In the genomic region with DNA sequence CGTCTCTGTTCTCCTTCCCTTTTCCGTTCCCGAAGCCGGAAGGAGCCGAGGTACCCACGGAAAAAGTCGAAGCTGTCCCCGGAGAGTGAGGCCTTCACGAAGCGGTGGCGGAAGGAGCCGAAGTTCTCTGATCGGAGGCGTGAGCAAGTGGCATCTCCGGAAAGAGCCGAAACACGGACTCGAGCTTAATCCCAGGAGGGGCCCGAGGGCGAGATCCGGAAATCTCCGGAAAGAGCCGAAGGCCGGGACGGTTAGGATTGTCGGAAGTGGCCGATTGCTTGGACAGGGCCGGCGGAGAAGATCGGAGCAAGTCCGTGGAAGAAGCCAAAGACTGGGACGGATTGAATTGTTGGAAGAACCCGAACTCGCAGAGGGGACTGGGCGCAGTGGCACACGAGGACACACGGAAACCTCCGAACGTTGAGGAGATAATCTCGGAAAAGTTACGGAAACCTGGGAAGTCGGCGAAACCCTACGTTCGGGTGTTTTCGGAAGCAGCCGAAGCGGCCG, we compare ENCODE assay signal across 8 cellular contexts. TPM values are rescaled to one million over a fixed set of nuclear protein-coding genes. Genes with fewer than 3 reads are reported as not detected.
A peak's percentile ranks its signal among the peaks of the same experiment; 100 is the strongest.
DNase-seq lines count a peak whose midpoint lies in the region; ATAC-seq and TF ChIP-seq lines count a peak whose summit lies in the region.

No MANE protein-coding gene starts in this region.

- peaks cover 4% of the 10 kb centered on the region for H3K36me3 ChIP-seq in CD8-positive, alpha-beta T cell (ENCODE audit: insufficient read depth, low read length)
- H3K36me3 ChIP-seq in effector memory CD4-positive, alpha-beta T cell (ENCODE audit: control insufficient read depth, insufficient read depth, low read length): peaks cover 10% of the 10 kb centered on the region

- no peaks in the 10 kb centered on the region for H3K9me3 Mint-ChIP-seq in CD8-positive, alpha-beta T cell
- no peaks in the 10 kb centered on the region for H3K9me3 Mint-ChIP-seq in activated CD8-positive, alpha-beta memory T cell treated with anti-CD3 and anti-CD28 coated beads, Interleukin-2, amount 10 ng/mL, durations not matched to agents 7 days and 5 days (ENCODE audit: low read depth)

- DNase-seq in CD8-positive, alpha-beta T cell: peak; percentile 98 to 100 (median 98)
- DNase-seq in HT1080 (ENCODE audit: low read depth) (peak; percentile 98), lung microvascular endothelial cell (ENCODE audit: low read depth in 2 of 2) (peak; percentile 99 to 100)
- DNase-seq in NK-92 treated with Interleukin-12 subunit alpha and Interleukin-12 subunit beta, amount 100 ng/mL, for 24 hours (lab: John Stamatoyannopoulos, UW): peak; percentile 98
- peak; percentile 100 for DNase-seq in activated CD8-positive, alpha-beta memory T cell treated with anti-CD3 and anti-CD28 coated beads, Interleukin-2, amount 10 ng/mL, durations not matched to agents 7 days and 5 days
- DNase-seq in effector memory CD4-positive, alpha-beta T cell: peak; percentile 96 to 100 (median 99)
- DNase-seq in stimulated activated CD4-positive, alpha-beta T cell treated with anti-CD3 and anti-CD28 coated beads, TNF-alpha, amount 100 ng/mL, for 24 hours (ENCODE audit: low read depth in 3 of 3): peak; percentile 97 to 99 (median 98)

- CTCF ChIA-PET in CD8-positive, alpha-beta T cell (lab: Charles Lee): interaction anchor here (0.7 to 1.6 kb wide), 13 partner anchors 9 to 399 kb away, joined by 3 to 13 read pairs (median 3); a partner anchor contains a TSS
- CTCF ChIA-PET in activated CD8-positive, alpha-beta memory T cell treated with anti-CD3 and anti-CD28 coated beads, Interleukin-2, amount 10 ng/mL, durations not matched to agents 7 days and 5 days (lab: Charles Lee): interaction anchor here (0.9 to 3.9 kb wide), 14 partner anchors 11 to 177 kb away, joined by 3 to 104 read pairs (median 5); a partner anchor contains a TSS

- peaks cover 39% of the 10 kb centered on the region for H3K4me1 ChIP-seq in CD8-positive, alpha-beta T cell (ENCODE audit: insufficient read depth, low read length)
- peaks cover 38% of the 10 kb centered on the region for H3K4me1 ChIP-seq in effector memory CD4-positive, alpha-beta T cell (ENCODE audit: control insufficient read depth, insufficient read depth, low read length, poor library complexity, severe bottlenecking)

- peak overlapping the region; percentile 97 for H3K27ac Mint-ChIP-seq in CD8-positive, alpha-beta T cell
- peak overlapping the region; percentile 95 for H3K27ac Mint-ChIP-seq in activated CD8-positive, alpha-beta memory T cell treated with anti-CD3 and anti-CD28 coated beads, Interleukin-2, amount 10 ng/mL, durations not matched to agents 7 days and 5 days

- intact Hi-C loops in CD8-positive, alpha-beta T cell (cut with DNase I, micrococcal nuclease): loop anchor here (1.0 to 10.0 kb wide), 13 partner anchors 30 to 1466 kb away; a partner anchor contains a TSS

- H3K27me3 Mint-ChIP-seq in CD8-positive, alpha-beta T cell (ENCODE audit: low read depth): no peaks in the 10 kb centered on the region
- H3K27me3 Mint-ChIP-seq in activated CD8-positive, alpha-beta memory T cell treated with anti-CD3 and anti-CD28 coated beads, Interleukin-2, amount 10 ng/mL, durations not matched to agents 7 days and 5 days: no peaks in the 10 kb centered on the region

- POLR2A ChIA-PET in CD8-positive, alpha-beta T cell (lab: Charles Lee): interaction anchor here (0.7 to 3.0 kb wide), 20 partner anchors 11 to 1266 kb away, joined by 3 to 34 read pairs (median 4); a partner anchor contains a TSS

- H3K27ac ChIP-seq in CD8-positive, alpha-beta T cell (ENCODE audit: low read depth, low read length): peak overlapping the region; percentile 79
- peak overlapping the region; percentile 94 for H3K27ac ChIP-seq in effector memory CD4-positive, alpha-beta T cell (ENCODE audit: insufficient read depth, low read length, poor library complexity, severe bottlenecking)

- H3K36me3 Mint-ChIP-seq in CD8-positive, alpha-beta T cell: peaks cover 21% of the 10 kb centered on the region
- peaks cover 28% of the 10 kb centered on the region for H3K36me3 Mint-ChIP-seq in activated CD8-positive, alpha-beta memory T cell treated with anti-CD3 and anti-CD28 coated beads, Interleukin-2, amount 10 ng/mL, durations not matched to agents 7 days and 5 days

- H3K9me3 ChIP-seq in CD8-positive, alpha-beta T cell (ENCODE audit: low read length): no peaks in the 10 kb centered on the region
- no peaks in the 10 kb centered on the region for H3K9me3 ChIP-seq in effector memory CD4-positive, alpha-beta T cell (ENCODE audit: control insufficient read depth, low read length)

- ATAC-seq in CD8-positive, alpha-beta T cell: peak; percentile 77
- peak; percentile 49 for ATAC-seq in GM21367 (IDR thresholded peaks at IDR 0.05; ENCODE audit: unreplicated experiment)
- peak; percentile 81 for ATAC-seq in activated CD8-positive, alpha-beta memory T cell treated with anti-CD3 and anti-CD28 coated beads, Interleukin-2, amount 10 ng/mL, durations not matched to agents 7 days and 5 days

- H3K27me3 ChIP-seq in CD8-positive, alpha-beta T cell (ENCODE audit: insufficient read depth, low read length): no peaks in the 10 kb centered on the region
- H3K27me3 ChIP-seq in effector memory CD4-positive, alpha-beta T cell (replicated peaks; ENCODE audit: control insufficient read depth, insufficient read depth, low read length, poor library complexity, severe bottlenecking): no peaks in the 10 kb centered on the region

- H3K4me3 ChIP-seq in CD8-positive, alpha-beta T cell (ENCODE audit: low read depth, low read length): peak overlapping the region; percentile 72
- H3K4me3 ChIP-seq in effector memory CD4-positive, alpha-beta T cell (ENCODE audit: insufficient read depth, low read depth, low read length, poor library complexity, severe bottlenecking): peak overlapping the region; percentile 79

- H3K4me3 Mint-ChIP-seq in CD8-positive, alpha-beta T cell: peak overlapping the region; percentile 95
- H3K4me3 Mint-ChIP-seq in activated CD8-positive, alpha-beta memory T cell treated with anti-CD3 and anti-CD28 coated beads, Interleukin-2, amount 10 ng/mL, durations not matched to agents 7 days and 5 days: peak overlapping the region; percentile 88

- no peak for TF ChIP-seq CTCF in CD8-positive, alpha-beta T cell (IDR thresholded peaks at IDR 0.05)

- peaks cover 44% of the 10 kb centered on the region for H3K4me1 Mint-ChIP-seq in CD8-positive, alpha-beta T cell (ENCODE audit: low read depth)
- peaks cover 35% of the 10 kb centered on the region for H3K4me1 Mint-ChIP-seq in activated CD8-positive, alpha-beta memory T cell treated with anti-CD3 and anti-CD28 coated beads, Interleukin-2, amount 10 ng/mL, durations not matched to agents 7 days and 5 days

RNA-seq across cellular contexts. Expression of a gene that starts 0.5 kb away (rescaled TPM):
- total RNA-seq in CD8-positive, alpha-beta T cell: 100 to 1,000 TPM; 197 to 201 TPM
- total RNA-seq in HT1080 (2014; rRNA removed; shearing (Covaris generic)): 334 and 352 TPM in 2 replicates
- polyA plus RNA-seq in HT1080 (2015; cell fraction: cytosol; rRNA removed): 178 and 210 TPM in 2 replicates
- polyA plus RNA-seq in HT1080 (2015; cell fraction: nucleus; rRNA removed): 279 and 285 TPM in 2 replicates
- total RNA-seq in activated CD8-positive, alpha-beta memory T cell treated with anti-CD3 and anti-CD28 coated beads, Interleukin-2, amount 10 ng/mL, durations not matched to agents 7 days and 5 days: 100 to 1,000 TPM; 284 to 324 TPM
- total RNA-seq in lung microvascular endothelial cell: 61.9 and 62.9 TPM in 2 replicates

RNA-seq across cellular contexts. Expression of a gene that starts 6.4 kb away (rescaled TPM):
- total RNA-seq in CD8-positive, alpha-beta T cell: 1 to 10 TPM; 1.3 to 2.6 TPM
- 14.0 and 17.6 TPM in 2 replicates for total RNA-seq in HT1080 (2014; rRNA removed; shearing (Covaris generic))
- 22.7 and 24.8 TPM in 2 replicates for polyA plus RNA-seq in HT1080 (2015; cell fraction: cytosol; rRNA removed)
- 16.6 and 19.1 TPM in 2 replicates for polyA plus RNA-seq in HT1080 (2015; cell fraction: nucleus; rRNA removed)
- total RNA-seq in activated CD8-positive, alpha-beta memory T cell treated with anti-CD3 and anti-CD28 coated beads, Interleukin-2, amount 10 ng/mL, durations not matched to agents 7 days and 5 days: 1 to 10 TPM; 5.9 TPM
- 5.9 and 10.7 TPM in 2 replicates for total RNA-seq in lung microvascular endothelial cell

RNA-seq across cellular contexts. Expression of a gene that starts 10.9 kb away (rescaled TPM):
- total RNA-seq in CD8-positive, alpha-beta T cell: 10 to 100 TPM; 25.6 to 25.7 TPM
- total RNA-seq in HT1080 (2014; rRNA removed; shearing (Covaris generic)): 23.7 and 29.5 TPM in 2 replicates
- polyA plus RNA-seq in HT1080 (2015; cell fraction: cytosol; rRNA removed): 27.8 and 30.5 TPM in 2 replicates
- 19.1 and 21.5 TPM in 2 replicates for polyA plus RNA-seq in HT1080 (2015; cell fraction: nucleus; rRNA removed)
- 10 to 100 TPM; 23.7 to 25.4 TPM for total RNA-seq in activated CD8-positive, alpha-beta memory T cell treated with anti-CD3 and anti-CD28 coated beads, Interleukin-2, amount 10 ng/mL, durations not matched to agents 7 days and 5 days
- total RNA-seq in lung microvascular endothelial cell: 18.3 and 20.9 TPM in 2 replicates

RNA-seq across cellular contexts. Expression of a gene that starts 13.6 kb away (rescaled TPM):
- total RNA-seq in CD8-positive, alpha-beta T cell: 10 to 100 TPM; 30.1 to 32.0 TPM
- 16.5 and 55.3 TPM in 2 replicates for total RNA-seq in HT1080 (2014; rRNA removed; shearing (Covaris generic))
- polyA plus RNA-seq in HT1080 (2015; cell fraction: cytosol; rRNA removed): 62.7 and 69.2 TPM in 2 replicates
- 34.6 and 36.2 TPM in 2 replicates for polyA plus RNA-seq in HT1080 (2015; cell fraction: nucleus; rRNA removed)
- total RNA-seq in activated CD8-positive, alpha-beta memory T cell treated with anti-CD3 and anti-CD28 coated beads, Interleukin-2, amount 10 ng/mL, durations not matched to agents 7 days and 5 days: 10 to 100 TPM; 33.1 to 33.7 TPM
- total RNA-seq in lung microvascular endothelial cell: 1.3 and 2.0 TPM in 2 replicates

RNA-seq across cellular contexts. Expression of a gene that starts 20.6 kb away (rescaled TPM):
- 10 to 100 TPM; 41.1 to 45.2 TPM for total RNA-seq in CD8-positive, alpha-beta T cell
- total RNA-seq in HT1080 (2014; rRNA removed; shearing (Covaris generic)): 97.4 and 122 TPM in 2 replicates
- polyA plus RNA-seq in HT1080 (2015; cell fraction: cytosol; rRNA removed): 235 and 253 TPM in 2 replicates
- 75.2 and 86.8 TPM in 2 replicates for polyA plus RNA-seq in HT1080 (2015; cell fraction: nucleus; rRNA removed)
- total RNA-seq in activated CD8-positive, alpha-beta memory T cell treated with anti-CD3 and anti-CD28 coated beads, Interleukin-2, amount 10 ng/mL, durations not matched to agents 7 days and 5 days: 10 to 100 TPM; 55.7 to 63.7 TPM
- 20.7 and 27.0 TPM in 2 replicates for total RNA-seq in lung microvascular endothelial cell

Comparison
In these comparisons a context has a peak if more than half of its experiments do, and no peak if none do; other contexts are left out.
1. Peak in every context shown above with its lines: DNase-seq, ATAC-seq, H3K4me3 ChIP-seq and H3K27ac ChIP-seq.